Comparison of ENCODE assay signal across 8 cellular contexts in genomic region chr6:156791261-156791850, GRCh38. TPM values are rescaled to one million over a fixed set of nuclear protein-coding genes. Genes with fewer than 3 reads are reported as not detected.
DNase-seq lines count a peak whose midpoint lies in the region; ATAC-seq and TF ChIP-seq lines count a peak whose summit lies in the region.

No MANE protein-coding gene starts in this region.

- TF ChIP-seq CTCF in neural cell (IDR thresholded peaks at IDR 0.05; ENCODE audit: poor library complexity, severe bottlenecking) (no peak), CD14-positive monocyte (IDR thresholded peaks at IDR 0.05) (no peak)

- intact Hi-C loops in CD14-positive monocyte (cut with micrococcal nuclease): no loop called here

- H3K9ac ChIP-seq in neural cell (ENCODE audit: low read length): no peak overlapping the region

- no peaks in the 10 kb centered on the region for H3K27me3 ChIP-seq in neural cell (ENCODE audit: insufficient read depth, low read depth, low read length)

- no peaks in the 10 kb centered on the region for H3K27me3 Mint-ChIP-seq in CD14-positive monocyte (ENCODE audit: low read depth in 3 of 3)

- H3K27ac Mint-ChIP-seq in CD14-positive monocyte: peak overlapping the region in 2 of 7 donors; percentile 10 to 40

- H3K79me2 ChIP-seq in neural cell (replicated peaks; ENCODE audit: insufficient read depth, low read length): peaks cover 91% of the 10 kb centered on the region

- peak; percentile 46 for ATAC-seq in HG03064 (IDR thresholded peaks at IDR 0.05; ENCODE audit: low read depth, unreplicated experiment)

- DNase-seq in stimulated activated naive CD4-positive, alpha-beta T cell (lab: John Stamatoyannopoulos, UW): peak in 5 of 6 experiments; percentile 16 to 70 (median 47)
- DNase-seq in stimulated activated naive CD4-positive, alpha-beta T cell treated with Interleukin-2 at 50 U/mL for 16 hours (lab: John Stamatoyannopoulos, UW): no peak
- peak; percentile 88 for DNase-seq in NCI-H345 (lab: John Stamatoyannopoulos, UW)
- peak; percentile 95 for DNase-seq in cerebellar cortex (ENCODE audit: low spot score)
- no peak for DNase-seq in CD14-positive monocyte (ENCODE audit: low spot score)
- DNase-seq in pons (ENCODE audit: low spot score): no peak

- H3K4me3 Mint-ChIP-seq in CD14-positive monocyte: no peak overlapping the region

- H3K4me1 Mint-ChIP-seq in CD14-positive monocyte: peaks cover 55% of the 10 kb centered on the region

- peak overlapping the region; percentile 26 for H3K4me2 ChIP-seq in neural cell (ENCODE audit: low read length)

- H3K9me3 Mint-ChIP-seq in CD14-positive monocyte: no peaks in the 10 kb centered on the region

- H4K20me1 ChIP-seq in neural cell (ENCODE audit: insufficient read depth): peaks cover 8% of the 10 kb centered on the region

- H2AFZ ChIP-seq in neural cell (ENCODE audit: low read depth, low read length): no peak overlapping the region

- peaks cover 2 to 12% of the 10 kb centered on the region in 2 donors for H3K36me3 Mint-ChIP-seq in CD14-positive monocyte

- peak; percentile 17 for TF ChIP-seq RAD21 in neural cell (conservative IDR thresholded peaks at IDR 0.05)

- no peaks in the 10 kb centered on the region for H3K36me3 ChIP-seq in neural cell (ENCODE audit: insufficient read depth, low read length)

- no peaks in the 10 kb centered on the region for H3F3A ChIP-seq in neural cell (ENCODE audit: insufficient read depth, low read length, poor library complexity, severe bottlenecking)

- H3K4me3 ChIP-seq in neural cell (ENCODE audit: low read length): peak overlapping the region; percentile 44

- TF ChIP-seq EP300 in neural cell (conservative IDR thresholded peaks at IDR 0.05; ENCODE audit: poor library complexity, severe bottlenecking): no peak

- H3K27ac ChIP-seq in neural cell (ENCODE audit: low read length): no peak overlapping the region

- H3K9me2 ChIP-seq in neural cell (ENCODE audit: insufficient read depth, low read length): no peaks in the 10 kb centered on the region

- H3K9me3 ChIP-seq in neural cell (ENCODE audit: low read length): no peaks in the 10 kb centered on the region

TF ChIP-seq in neural cell, 6 proteins besides CTCF, POLR2A, EP300 and RAD21:
- TF ChIP-seq SMC3 (conservative IDR thresholded peaks at IDR 0.05; ENCODE audit: poor library complexity) (peak; percentile 33), EZH2 (IDR thresholded peaks at IDR 0.05; ENCODE audit: borderline replicate concordance, insufficient read depth, low read length, poor library complexity, severe bottlenecking) (no peak), POLR2AphosphoS5 (IDR thresholded peaks at IDR 0.05) (peak; percentile 64), MXI1 (conservative IDR thresholded peaks at IDR 0.05; ENCODE audit: poor library complexity, severe bottlenecking) (peak; percentile 42), TAF1 (IDR thresholded peaks at IDR 0.05; ENCODE audit: low read depth) (no peak)
- TF ChIP-seq, protein P1, sequence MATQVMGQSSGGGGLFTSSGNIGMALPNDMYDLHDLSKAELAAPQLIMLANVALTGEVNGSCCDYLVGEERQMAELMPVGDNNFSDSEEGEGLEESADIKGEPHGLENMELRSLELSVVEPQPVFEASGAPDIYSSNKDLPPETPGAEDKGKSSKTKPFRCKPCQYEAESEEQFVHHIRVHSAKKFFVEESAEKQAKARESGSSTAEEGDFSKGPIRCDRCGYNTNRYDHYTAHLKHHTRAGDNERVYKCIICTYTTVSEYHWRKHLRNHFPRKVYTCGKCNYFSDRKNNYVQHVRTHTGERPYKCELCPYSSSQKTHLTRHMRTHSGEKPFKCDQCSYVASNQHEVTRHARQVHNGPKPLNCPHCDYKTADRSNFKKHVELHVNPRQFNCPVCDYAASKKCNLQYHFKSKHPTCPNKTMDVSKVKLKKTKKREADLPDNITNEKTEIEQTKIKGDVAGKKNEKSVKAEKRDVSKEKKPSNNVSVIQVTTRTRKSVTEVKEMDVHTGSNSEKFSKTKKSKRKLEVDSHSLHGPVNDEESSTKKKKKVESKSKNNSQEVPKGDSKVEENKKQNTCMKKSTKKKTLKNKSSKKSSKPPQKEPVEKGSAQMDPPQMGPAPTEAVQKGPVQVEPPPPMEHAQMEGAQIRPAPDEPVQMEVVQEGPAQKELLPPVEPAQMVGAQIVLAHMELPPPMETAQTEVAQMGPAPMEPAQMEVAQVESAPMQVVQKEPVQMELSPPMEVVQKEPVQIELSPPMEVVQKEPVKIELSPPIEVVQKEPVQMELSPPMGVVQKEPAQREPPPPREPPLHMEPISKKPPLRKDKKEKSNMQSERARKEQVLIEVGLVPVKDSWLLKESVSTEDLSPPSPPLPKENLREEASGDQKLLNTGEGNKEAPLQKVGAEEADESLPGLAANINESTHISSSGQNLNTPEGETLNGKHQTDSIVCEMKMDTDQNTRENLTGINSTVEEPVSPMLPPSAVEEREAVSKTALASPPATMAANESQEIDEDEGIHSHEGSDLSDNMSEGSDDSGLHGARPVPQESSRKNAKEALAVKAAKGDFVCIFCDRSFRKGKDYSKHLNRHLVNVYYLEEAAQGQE (IDR thresholded peaks at IDR 0.05; ENCODE audit: borderline replicate concordance): peak; percentile 38
TF ChIP-seq in neural cell: peak in this region for 4.

RNA-seq across cellular contexts. Expression of gene ARID1B, which starts 14.2 kb away (rescaled TPM):
- polyA plus RNA-seq in neural cell (35.0 and 42.5 TPM in 2 replicates), CD14-positive monocyte (1 to 10 TPM; 3.2 to 3.8 TPM)
- 168 and 231 TPM in 2 replicates for polyA minus RNA-seq in neural cell

Comparison
In these comparisons a context has a peak if more than half of its experiments do, and no peak if none do; other contexts are left out.
1. DNase-seq: peak in stimulated activated naive CD4-positive, alpha-beta T cell (5 of 6), NCI-H345 (single experiment) and cerebellar cortex (single experiment); none in stimulated activated naive CD4-positive, alpha-beta T cell treated with Interleukin-2 at 50 U/mL for 16 hours (single experiment), CD14-positive monocyte (single experiment) and pons (single experiment).